In the genomic region with DNA sequence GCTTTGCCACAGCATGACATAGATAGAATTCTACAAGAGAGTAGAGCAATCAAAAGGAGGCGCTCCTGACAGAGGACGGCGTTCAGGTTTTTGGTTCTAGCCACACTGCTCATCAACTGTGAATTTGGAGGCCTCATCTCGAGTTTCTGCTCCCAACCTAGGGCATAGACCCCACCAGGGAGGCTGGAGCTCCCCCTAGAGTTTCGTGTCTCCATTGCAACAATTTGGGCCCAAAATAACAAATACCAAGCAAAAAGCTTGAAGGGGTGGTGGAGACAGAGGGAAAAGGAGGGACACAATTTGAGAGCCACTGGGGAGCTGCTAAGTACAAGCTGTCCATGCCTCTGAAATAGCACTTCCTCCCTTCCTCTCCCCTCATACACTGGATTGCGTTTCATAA, we compare ENCODE assay signal across 9 cellular contexts.
DNase-seq lines count a peak whose midpoint lies in the region; ATAC-seq and TF ChIP-seq lines count a peak whose summit lies in the region.
"Had no signal": no experiment of that assay in that cellular context is flagged by ENCODE, and none has a peak within 500 bp of the region (broad histone marks: within the 10 kb centered on the region; RNA-seq: fewer than 3 reads in every experiment).

No MANE protein-coding gene starts in this region.

- ATAC-seq in activated naive CD8-positive, alpha-beta T cell treated with anti-CD3 and anti-CD28 coated beads, Interleukin-2, amount 50 U/mL, for 24 hours: no peak
- ATAC-seq in HG02588 (IDR thresholded peaks at IDR 0.05; ENCODE audit: unreplicated experiment): peak; percentile 63

- 61 to 62% methylated on average over 6 of the region's 6 CpGs for WGBS in sigmoid colon, 2 donors

- no peaks in the 10 kb centered on the region for H3K9me3 ChIP-seq in sigmoid colon

- H3K4me3 Mint-ChIP-seq in activated naive CD8-positive, alpha-beta T cell treated with anti-CD3 and anti-CD28 coated beads, Interleukin-2, amount 50 U/mL, for 24 hours: no peak overlapping the region
- no peak overlapping the region for H3K4me3 Mint-ChIP-seq in activated naive CD8-positive, alpha-beta T cell treated with anti-CD3 and anti-CD28 coated beads for 36 hours
- no peak overlapping the region for H3K4me3 Mint-ChIP-seq in activated T-helper 1 cell treated with anti-CD3 and anti-CD28 coated beads, Interleukin-12 subunit alpha, Interleukin-12 subunit beta, Interleukin-2, Interleukin-4 antibody, amounts not matched to agents 30 ng/mL and 10 ng/mL and 1 ng/mL, durations not matched to agents 14 hours and 24 hours and 36 hours
- H3K4me3 Mint-ChIP-seq: activated naive CD8-positive, alpha-beta T cell had no signal

- no peak overlapping the region for H3K4me3 ChIP-seq in brain microvascular endothelial cell (ENCODE audit: low read depth, low read length)
- no peak overlapping the region for H3K4me3 ChIP-seq in sigmoid colon

- TF ChIP-seq POLR2A in sigmoid colon (IDR thresholded peaks at IDR 0.05): no peak

- no peak overlapping the region for H3K27ac ChIP-seq in brain microvascular endothelial cell
- no peak overlapping the region for H3K27ac ChIP-seq in sigmoid colon

- intact Hi-C loops in activated T-helper 1 cell treated with anti-CD3 and anti-CD28 coated beads, Interleukin-12 subunit alpha, Interleukin-12 subunit beta, Interleukin-2, Interleukin-4 antibody, amounts not matched to agents 30 ng/mL and 10 ng/mL and 1 ng/mL, durations not matched to agents 14 hours and 24 hours and 36 hours (cut with micrococcal nuclease): no loop called here
- intact Hi-C loops in sigmoid colon (cut with DNase I): no loop called here

- in situ Hi-C loops in brain microvascular endothelial cell (cut with HindIII; ENCODE audit: low pct_ligation_motif_present, low sequenced_read_pairs): no loop called here

- peak; percentile 85 for TF ChIP-seq CTCF in brain microvascular endothelial cell (IDR thresholded peaks at IDR 0.05; ENCODE audit: low read depth, low read length, missing control alignments)
- no peak for TF ChIP-seq CTCF in sigmoid colon (IDR thresholded peaks at IDR 0.05)

- no peaks in the 10 kb centered on the region for H3K4me1 Mint-ChIP-seq in activated naive CD8-positive, alpha-beta T cell treated with anti-CD3 and anti-CD28 coated beads, Interleukin-2, amount 50 U/mL, for 24 hours
- no peaks in the 10 kb centered on the region for H3K4me1 Mint-ChIP-seq in activated naive CD8-positive, alpha-beta T cell treated with anti-CD3 and anti-CD28 coated beads for 36 hours
- no peaks in the 10 kb centered on the region for H3K4me1 Mint-ChIP-seq in activated T-helper 1 cell treated with anti-CD3 and anti-CD28 coated beads, Interleukin-12 subunit alpha, Interleukin-12 subunit beta, Interleukin-2, Interleukin-4 antibody, amounts not matched to agents 30 ng/mL and 10 ng/mL and 1 ng/mL, durations not matched to agents 14 hours and 24 hours and 36 hours (ENCODE audit: low read depth)

- H3K27ac Mint-ChIP-seq in activated naive CD8-positive, alpha-beta T cell treated with anti-CD3 and anti-CD28 coated beads, Interleukin-2, amount 50 U/mL, for 24 hours: no peak overlapping the region
- no peak overlapping the region for H3K27ac Mint-ChIP-seq in activated naive CD8-positive, alpha-beta T cell treated with anti-CD3 and anti-CD28 coated beads for 36 hours
- H3K27ac Mint-ChIP-seq in activated T-helper 1 cell treated with anti-CD3 and anti-CD28 coated beads, Interleukin-12 subunit alpha, Interleukin-12 subunit beta, Interleukin-2, Interleukin-4 antibody, amounts not matched to agents 30 ng/mL and 10 ng/mL and 1 ng/mL, durations not matched to agents 14 hours and 24 hours and 36 hours: no peak overlapping the region
- H3K27ac Mint-ChIP-seq: activated naive CD8-positive, alpha-beta T cell had no signal

- H3K27me3 ChIP-seq in brain microvascular endothelial cell (replicated peaks): no peaks in the 10 kb centered on the region
- no peaks in the 10 kb centered on the region for H3K27me3 ChIP-seq in sigmoid colon

- peak; percentile 5 for DNase-seq in activated naive CD8-positive, alpha-beta T cell treated with anti-CD3 and anti-CD28 coated beads, Interleukin-2, amount 50 U/mL, for 24 hours
- DNase-seq in activated naive CD8-positive, alpha-beta T cell treated with anti-CD3 and anti-CD28 coated beads for 36 hours: no peak
- DNase-seq in NCI-H1092 treated with DMSO at 0.1 percent for 48 hours (lab: John Stamatoyannopoulos, UW) (peak; percentile 58), brain microvascular endothelial cell (no peak), myocyte (ENCODE audit: low read depth) (peak; percentile 52), sigmoid colon (no peak)
- DNase-seq in activated T-helper 1 cell treated with anti-CD3 and anti-CD28 coated beads, Interleukin-12 subunit alpha, Interleukin-12 subunit beta, Interleukin-2, Interleukin-4 antibody, amounts not matched to agents 30 ng/mL and 10 ng/mL and 1 ng/mL, durations not matched to agents 14 hours and 24 hours and 36 hours (ENCODE audit: low spot score): no peak

- H3K36me3 ChIP-seq in brain microvascular endothelial cell (replicated peaks): no peaks in the 10 kb centered on the region
- no peaks in the 10 kb centered on the region for H3K36me3 ChIP-seq in sigmoid colon

- H3K9me3 Mint-ChIP-seq in activated naive CD8-positive, alpha-beta T cell treated with anti-CD3 and anti-CD28 coated beads, Interleukin-2, amount 50 U/mL, for 24 hours: peaks cover 12% of the 10 kb centered on the region
- no peaks in the 10 kb centered on the region for H3K9me3 Mint-ChIP-seq in activated naive CD8-positive, alpha-beta T cell treated with anti-CD3 and anti-CD28 coated beads for 36 hours
- no peaks in the 10 kb centered on the region for H3K9me3 Mint-ChIP-seq in activated T-helper 1 cell treated with anti-CD3 and anti-CD28 coated beads, Interleukin-12 subunit alpha, Interleukin-12 subunit beta, Interleukin-2, Interleukin-4 antibody, amounts not matched to agents 30 ng/mL and 10 ng/mL and 1 ng/mL, durations not matched to agents 14 hours and 24 hours and 36 hours

- H3K4me1 ChIP-seq in sigmoid colon: peaks cover 0 to 16% (median 12%) of the 10 kb centered on the region in 4 donors

- H3K36me3 Mint-ChIP-seq in activated naive CD8-positive, alpha-beta T cell treated with anti-CD3 and anti-CD28 coated beads, Interleukin-2, amount 50 U/mL, for 24 hours (ENCODE audit: low read depth): no peaks in the 10 kb centered on the region
- H3K36me3 Mint-ChIP-seq in activated naive CD8-positive, alpha-beta T cell treated with anti-CD3 and anti-CD28 coated beads for 36 hours: no peaks in the 10 kb centered on the region
- H3K36me3 Mint-ChIP-seq in activated T-helper 1 cell treated with anti-CD3 and anti-CD28 coated beads, Interleukin-12 subunit alpha, Interleukin-12 subunit beta, Interleukin-2, Interleukin-4 antibody, amounts not matched to agents 30 ng/mL and 10 ng/mL and 1 ng/mL, durations not matched to agents 14 hours and 24 hours and 36 hours (ENCODE audit: low read depth): no peaks in the 10 kb centered on the region
- H3K36me3 Mint-ChIP-seq: activated naive CD8-positive, alpha-beta T cell had no signal

- no peaks in the 10 kb centered on the region for H3K27me3 Mint-ChIP-seq in activated naive CD8-positive, alpha-beta T cell treated with anti-CD3 and anti-CD28 coated beads, Interleukin-2, amount 50 U/mL, for 24 hours
- H3K27me3 Mint-ChIP-seq in activated naive CD8-positive, alpha-beta T cell treated with anti-CD3 and anti-CD28 coated beads for 36 hours: no peaks in the 10 kb centered on the region
- H3K27me3 Mint-ChIP-seq in activated T-helper 1 cell treated with anti-CD3 and anti-CD28 coated beads, Interleukin-12 subunit alpha, Interleukin-12 subunit beta, Interleukin-2, Interleukin-4 antibody, amounts not matched to agents 30 ng/mL and 10 ng/mL and 1 ng/mL, durations not matched to agents 14 hours and 24 hours and 36 hours (ENCODE audit: insufficient read depth): no peaks in the 10 kb centered on the region
- H3K27me3 Mint-ChIP-seq: activated naive CD8-positive, alpha-beta T cell had no signal

- no peak for TF ChIP-seq EP300 in sigmoid colon (IDR thresholded peaks at IDR 0.05)

Comparison
In these comparisons a context has a peak if more than half of its experiments do, and no peak if none do; other contexts are left out.
1. DNase-seq: peak in activated naive CD8-positive, alpha-beta T cell treated with anti-CD3 and anti-CD28 coated beads, Interleukin-2, amount 50 U/mL, for 24 hours (single experiment), NCI-H1092 treated with DMSO at 0.1 percent for 48 hours (single experiment) and myocyte (single experiment); none in activated naive CD8-positive, alpha-beta T cell treated with anti-CD3 and anti-CD28 coated beads for 36 hours (single experiment), brain microvascular endothelial cell (single experiment), activated T-helper 1 cell treated with anti-CD3 and anti-CD28 coated beads, Interleukin-12 subunit alpha, Interleukin-12 subunit beta, Interleukin-2, Interleukin-4 antibody, amounts not matched to agents 30 ng/mL and 10 ng/mL and 1 ng/mL, durations not matched to agents 14 hours and 24 hours and 36 hours (single experiment) and sigmoid colon (single experiment).